8 cellular contexts compared by ENCODE assay signal in the genomic region with DNA sequence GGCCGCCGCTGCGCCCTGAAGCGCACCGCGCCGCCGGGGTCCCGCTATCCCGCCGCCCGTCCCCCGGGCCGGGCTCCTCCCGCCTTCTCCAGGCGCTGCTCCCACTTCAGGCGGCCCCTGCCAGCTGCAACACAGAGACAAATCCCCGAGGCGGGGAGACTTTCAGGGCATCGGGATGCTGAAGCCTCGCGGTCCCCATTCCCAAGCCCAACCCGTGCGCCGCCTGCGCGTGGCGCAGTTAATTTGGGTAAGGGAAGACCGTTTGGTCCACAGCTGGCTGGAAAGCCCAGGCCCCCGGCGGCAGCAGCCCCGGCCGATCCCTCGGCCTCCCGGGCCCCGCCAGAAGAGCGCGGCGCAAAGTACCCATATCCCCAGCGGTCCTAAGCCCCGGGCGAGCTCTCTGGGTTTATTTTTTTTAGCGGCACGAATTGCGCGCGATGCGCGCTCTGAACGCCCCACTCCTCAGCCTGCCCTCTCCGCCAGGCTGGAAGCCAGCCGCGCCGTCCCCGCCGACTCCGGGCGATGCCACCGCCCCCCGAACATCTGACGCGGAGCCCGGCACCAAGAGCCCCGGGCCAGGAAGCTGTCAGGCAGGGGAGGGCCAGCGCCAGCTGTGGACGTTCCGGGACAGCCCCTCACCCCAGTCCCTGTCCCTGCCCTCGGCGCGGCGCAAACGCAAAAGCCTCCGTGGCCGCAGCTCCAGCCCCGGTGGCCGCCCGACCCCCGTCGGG. TPM values are rescaled to one million over a fixed set of nuclear protein-coding genes. Genes with fewer than 3 reads are reported as not detected.
DNase-seq lines count a peak whose midpoint lies in the region; ATAC-seq and TF ChIP-seq lines count a peak whose summit lies in the region.

No MANE protein-coding gene starts in this region.

- H3K27me3 ChIP-seq in ascending aorta (no peaks in the 10 kb centered on the region), psoas muscle (ENCODE audit: insufficient read depth in 3 of 3, low read length in 2 of 3) (peaks cover 0 to 43% (median 10%) of the 10 kb centered on the region in 3 donors)

- intact Hi-C loops in ascending aorta (cut with DNase I) (loop anchor here (1.0 to 10.0 kb wide), 7 partner anchors 42 to 290 kb away; a partner anchor contains a TSS), psoas muscle (cut with DNase I) (loop anchor here in 1 of 2 donors (5.0 to 10.0 kb wide), 2 partner anchors 128 to 290 kb away; no protein-coding TSS in a partner anchor)

- H3K4me1 ChIP-seq in ascending aorta (peaks cover 0 to 16% of the 10 kb centered on the region in 2 donors), psoas muscle (peaks cover 3% of the 10 kb centered on the region)

- WGBS in psoas muscle, 3 donors: 0 to 1% (median 0%) methylated on average over 60 to 79 of the region's 79 CpGs

- ATAC-seq in GM21619 (IDR thresholded peaks at IDR 0.05; ENCODE audit: unreplicated experiment) (peak; percentile 53), psoas muscle (peak; percentile 36 to 71 (median 64))

- H3K36me3 ChIP-seq in ascending aorta: no peaks in the 10 kb centered on the region
- H3K36me3 ChIP-seq in psoas muscle (ENCODE audit: insufficient read depth in 1 of 2, low read depth in 1 of 2): no peaks in the 10 kb centered on the region

- H3K4me3 ChIP-seq in ascending aorta (peak overlapping the region; percentile 87 to 88), psoas muscle (peak overlapping the region; percentile 67)

- TF ChIP-seq CTCF in ascending aorta (IDR thresholded peaks at IDR 0.05) (no peak), psoas muscle (IDR thresholded peaks at IDR 0.05) (no peak)

- H3K27ac ChIP-seq in ascending aorta (peak overlapping the region; percentile 96 to 97), psoas muscle (peak overlapping the region; percentile 65)

- DNase-seq in DMS53 (lab: John Stamatoyannopoulos, UW) (peak; percentile 53), DMS53 treated with DMSO at 0.1 percent for 48 hours (lab: John Stamatoyannopoulos, UW; ENCODE audit: unreplicated experiment) (no peak), HuH-7.5 (ENCODE audit: low spot score) (peak; percentile 26), ascending aorta (ENCODE audit: low spot score in 2 of 2) (peak in 1 of 2 donors; percentile 77), hippocampal formation (lab: John Stamatoyannopoulos, UW) (peak; percentile 72 to 81), psoas muscle (peak; percentile 57 to 76), cerebellar nuclear complex (lab: John Stamatoyannopoulos, UW) (no peak)

- H3K9me3 ChIP-seq in ascending aorta (no peaks in the 10 kb centered on the region), psoas muscle (no peaks in the 10 kb centered on the region)

RNA-seq across cellular contexts. Expression of a gene that starts 0.5 kb away (rescaled TPM):
- total RNA-seq in ascending aorta: 164 TPM
- 10 to 100 TPM; 16.4 to 40.6 (median 20.1) TPM for total RNA-seq in psoas muscle
- 1 to 10 TPM; 7.7 to 8.0 (median 7.9) TPM for polyA plus RNA-seq in psoas muscle

Comparison
In these comparisons a context has a peak if more than half of its experiments do, and no peak if none do; other contexts are left out.
1. DNase-seq: peak in DMS53 (single experiment), HuH-7.5 (single experiment), hippocampal formation (2 of 2) and psoas muscle (2 of 2); none in DMS53 treated with DMSO at 0.1 percent for 48 hours (single experiment) and cerebellar nuclear complex (0 of 2).